In the genomic region with DNA sequence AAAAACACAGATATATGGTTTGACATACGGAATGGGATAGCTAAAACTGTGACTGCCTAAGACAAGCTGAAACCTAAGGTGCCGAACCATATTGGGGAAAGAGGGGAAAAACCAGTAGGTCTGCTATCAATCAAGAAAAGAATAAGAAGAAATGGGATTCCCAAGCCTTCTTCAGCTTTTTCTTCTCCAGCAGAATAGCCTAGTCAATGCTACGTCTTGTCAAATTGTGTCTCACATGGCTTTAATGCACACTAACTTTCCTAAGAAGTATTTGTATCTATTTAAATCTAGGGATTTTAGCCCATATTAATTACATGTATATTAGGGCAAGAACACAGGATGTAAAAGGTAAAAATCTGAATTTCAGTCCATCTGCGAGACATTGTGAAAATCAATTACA, we compare ENCODE assay signal across 8 cellular contexts. TPM values are rescaled to one million over a fixed set of nuclear protein-coding genes. Genes with fewer than 3 reads are reported as not detected.
A peak's percentile ranks its signal among the peaks of the same experiment; 100 is the strongest.
DNase-seq lines count a peak whose midpoint lies in the region; ATAC-seq and TF ChIP-seq lines count a peak whose summit lies in the region.

No MANE protein-coding gene starts in this region.

- TF ChIP-seq CTCF in H9 (conservative IDR thresholded peaks at IDR 0.05) (no peak), WTC11 (IDR thresholded peaks at IDR 0.05) (no peak)

- H3K4ac ChIP-seq in H9 (ENCODE audit: low read depth, low read length) = no peak overlapping the region

- H3K27ac Mint-ChIP-seq in H9 (peak overlapping the region in 1 of 3 experiments; percentile 99; a peak in 3 of 7 replicates), WTC11 (no peak overlapping the region)

- H3K9me3 ChIP-seq in H9 (ENCODE audit: control insufficient read depth, low read depth, low read length) = no peaks in the 10 kb centered on the region

- H3K36me3 Mint-ChIP-seq in H9 (ENCODE audit: insufficient read depth in 1 of 3, low read depth in 3 of 3) (peaks cover 7 to 17% (median 7%) of the 10 kb centered on the region in 3 experiments; a peak in 5 of 7 replicates), WTC11 (peaks cover 19% of the 10 kb centered on the region)

- H2BK15ac ChIP-seq in H9 (ENCODE audit: low read depth, low read length) = no peak overlapping the region

- no peaks in the 10 kb centered on the region for H3K27me3 ChIP-seq in H9 (ENCODE audit: insufficient read depth, low read length)

- peak overlapping the region; percentile 32 for H3K9ac ChIP-seq in H9 (ENCODE audit: extremely low read depth, insufficient read length, low read length)

- no peak for ATAC-seq in WTC11
- no peak for ATAC-seq in HG03354 (IDR thresholded peaks at IDR 0.05; ENCODE audit: poor library complexity, severe bottlenecking, unreplicated experiment)
- ATAC-seq in HG03280 (IDR thresholded peaks at IDR 0.05; ENCODE audit: unreplicated experiment) = no peak

- H3K4me3 Mint-ChIP-seq in H9 (peak overlapping the region; percentile 88 to 95), WTC11 (peak overlapping the region; percentile 96)

- no peak overlapping the region for H4K91ac ChIP-seq in H9 (ENCODE audit: insufficient read length, low read depth, low read length)

- peaks cover 4% of the 10 kb centered on the region for H3K23me2 ChIP-seq in H9 (ENCODE audit: insufficient read length, low read depth, low read length, poor library complexity, severe bottlenecking)

- H3K56ac ChIP-seq in H9 (ENCODE audit: insufficient read length, low read depth, low read length) = no peak overlapping the region

- H3K14ac ChIP-seq in H9 (ENCODE audit: insufficient read depth, low read length) = no peak overlapping the region

- peak overlapping the region; percentile 87 for H3K4me2 ChIP-seq in H9 (ENCODE audit: insufficient read depth, insufficient read length, low read length)

- CTCF ChIA-PET in WTC11 (lab: Charles Lee) = interaction anchor here (0.9 to 1.2 kb wide), 2 partner anchors 15 to 77 kb away, joined by 3 to 6 read pairs; no protein-coding TSS in a partner anchor

- H3K4me1 Mint-ChIP-seq in H9 (peaks cover 22 to 24% of the 10 kb centered on the region in 2 experiments), WTC11 (peaks cover 21% of the 10 kb centered on the region)

- H4K20me1 ChIP-seq in H9 (ENCODE audit: control insufficient read depth, insufficient read depth, insufficient read length) = no peaks in the 10 kb centered on the region

- no peak overlapping the region for H2BK12ac ChIP-seq in H9 (ENCODE audit: insufficient read length, low read depth, low read length)

- WGBS in H9 (ENCODE audit: extremely low coverage, insufficient read length, low lambda C conversion rate) = no CpG with 5 or more reads among the region's 4 CpGs

- no peaks in the 10 kb centered on the region for H3K79me1 ChIP-seq in H9 (ENCODE audit: insufficient read depth, low read depth, low read length, poor library complexity, severe bottlenecking)

- H2BK120ac ChIP-seq in H9 (ENCODE audit: low read depth, low read length, poor library complexity, severe bottlenecking) = no peak overlapping the region

- DNase-seq in H9 (no peak), WTC11 (ENCODE audit: low spot score) (no peak), GM03348 (ENCODE audit: low spot score) (no peak), middle frontal gyrus (ENCODE audit: extremely low spot score, low spot score) (no peak)

- no peak overlapping the region for H2BK20ac ChIP-seq in H9 (ENCODE audit: low read depth, low read length, poor library complexity, severe bottlenecking)

- H3K4me3 ChIP-seq in iPS-11a (ENCODE audit: low read depth, low read length) (peak overlapping the region; percentile 86), skin epidermis (peak overlapping the region in 6 of 7 experiments; percentile 71 to 91 (median 77))

- peaks cover 4% of the 10 kb centered on the region; the same call in 1 of the 2 replicates for H3K79me2 ChIP-seq in H9 (ENCODE audit: insufficient read depth, low read length)

- H2AFZ ChIP-seq in H9 (ENCODE audit: low read length) = no peak overlapping the region

- no peaks in the 10 kb centered on the region for H3K27me3 Mint-ChIP-seq in H9 (ENCODE audit: low read depth)
- H3K27me3 Mint-ChIP-seq in WTC11 (ENCODE audit: low read depth) = no peaks in the 10 kb centered on the region

- no peak overlapping the region for H2BK5ac ChIP-seq in H9 (ENCODE audit: insufficient read length, low read length)

- no peak overlapping the region for H3T11ph ChIP-seq in H9 (ENCODE audit: low read length)

- H3K4me1 ChIP-seq in H9 (ENCODE audit: insufficient read depth, low read length) = no peaks in the 10 kb centered on the region

- H3K27ac ChIP-seq in H9 (ENCODE audit: insufficient read length, low read depth, low read length) (no peak overlapping the region), skin epidermis (peak overlapping the region in 19 of 21 experiments; percentile 84 to 98 (median 94))

- H3K9me3 Mint-ChIP-seq in H9 (peaks cover 2 to 6% of the 10 kb centered on the region in 2 experiments; a peak in 2 of 5 replicates), WTC11 (peaks cover 14% of the 10 kb centered on the region)

- no peak overlapping the region for H3K18ac ChIP-seq in H9 (ENCODE audit: insufficient read length, low read depth, low read length)

- H3K23ac ChIP-seq in H9 (ENCODE audit: insufficient read length, low read depth, low read length) = no peak overlapping the region

- H4K8ac ChIP-seq in H9 (replicated peaks; ENCODE audit: insufficient read length, low read depth, low read length) = no peak overlapping the region

- H4K5ac ChIP-seq in H9 (ENCODE audit: insufficient read length, low read depth, low read length) = no peak overlapping the region

- H2AK5ac ChIP-seq in H9 (ENCODE audit: insufficient read length, low read length) = no peak overlapping the region

- POLR2A ChIA-PET in WTC11 (lab: Charles Lee) = interaction anchor here (0.7 kb wide), 1 partner anchor 16 kb away, joined by 4 read pairs; no protein-coding TSS in a partner anchor

TF ChIP-seq in WTC11, 78 proteins besides CTCF, POLR2A, EP300 and RAD21 (continues in another document):
- TF ChIP-seq, protein P1, sequence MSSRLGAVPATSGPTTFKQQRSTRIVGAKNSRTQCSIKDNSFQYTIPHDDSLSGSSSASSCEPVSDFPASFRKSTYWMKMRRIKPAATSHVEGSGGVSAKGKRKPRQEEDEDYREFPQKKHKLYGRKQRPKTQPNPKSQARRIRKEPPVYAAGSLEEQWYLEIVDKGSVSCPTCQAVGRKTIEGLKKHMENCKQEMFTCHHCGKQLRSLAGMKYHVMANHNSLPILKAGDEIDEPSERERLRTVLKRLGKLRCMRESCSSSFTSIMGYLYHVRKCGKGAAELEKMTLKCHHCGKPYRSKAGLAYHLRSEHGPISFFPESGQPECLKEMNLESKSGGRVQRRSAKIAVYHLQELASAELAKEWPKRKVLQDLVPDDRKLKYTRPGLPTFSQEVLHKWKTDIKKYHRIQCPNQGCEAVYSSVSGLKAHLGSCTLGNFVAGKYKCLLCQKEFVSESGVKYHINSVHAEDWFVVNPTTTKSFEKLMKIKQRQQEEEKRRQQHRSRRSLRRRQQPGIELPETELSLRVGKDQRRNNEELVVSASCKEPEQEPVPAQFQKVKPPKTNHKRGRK (CRISPR knock-in tag; IDR thresholded peaks at IDR 0.05; ENCODE audit: borderline replicate concordance) = no peak
- TF ChIP-seq TEAD1 (CRISPR knock-in tag; IDR thresholded peaks at IDR 0.05) (no peak), ZNF121 (CRISPR knock-in tag; IDR thresholded peaks at IDR 0.05) (no peak), TCF7 (CRISPR knock-in tag; IDR thresholded peaks at IDR 0.05; ENCODE audit: low read depth) (no peak)
- TF ChIP-seq, protein P2, sequence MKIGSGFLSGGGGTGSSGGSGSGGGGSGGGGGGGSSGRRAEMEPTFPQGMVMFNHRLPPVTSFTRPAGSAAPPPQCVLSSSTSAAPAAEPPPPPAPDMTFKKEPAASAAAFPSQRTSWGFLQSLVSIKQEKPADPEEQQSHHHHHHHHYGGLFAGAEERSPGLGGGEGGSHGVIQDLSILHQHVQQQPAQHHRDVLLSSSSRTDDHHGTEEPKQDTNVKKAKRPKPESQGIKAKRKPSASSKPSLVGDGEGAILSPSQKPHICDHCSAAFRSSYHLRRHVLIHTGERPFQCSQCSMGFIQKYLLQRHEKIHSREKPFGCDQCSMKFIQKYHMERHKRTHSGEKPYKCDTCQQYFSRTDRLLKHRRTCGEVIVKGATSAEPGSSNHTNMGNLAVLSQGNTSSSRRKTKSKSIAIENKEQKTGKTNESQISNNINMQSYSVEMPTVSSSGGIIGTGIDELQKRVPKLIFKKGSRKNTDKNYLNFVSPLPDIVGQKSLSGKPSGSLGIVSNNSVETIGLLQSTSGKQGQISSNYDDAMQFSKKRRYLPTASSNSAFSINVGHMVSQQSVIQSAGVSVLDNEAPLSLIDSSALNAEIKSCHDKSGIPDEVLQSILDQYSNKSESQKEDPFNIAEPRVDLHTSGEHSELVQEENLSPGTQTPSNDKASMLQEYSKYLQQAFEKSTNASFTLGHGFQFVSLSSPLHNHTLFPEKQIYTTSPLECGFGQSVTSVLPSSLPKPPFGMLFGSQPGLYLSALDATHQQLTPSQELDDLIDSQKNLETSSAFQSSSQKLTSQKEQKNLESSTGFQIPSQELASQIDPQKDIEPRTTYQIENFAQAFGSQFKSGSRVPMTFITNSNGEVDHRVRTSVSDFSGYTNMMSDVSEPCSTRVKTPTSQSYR (CRISPR knock-in tag; IDR thresholded peaks at IDR 0.05) = no peak

RNA-seq across cellular contexts. Expression of a gene that starts 0.8 kb away (rescaled TPM):
- total RNA-seq in H9 (2021) = 34.6 and 39.5 TPM in 2 replicates
- total RNA-seq in WTC11 (2021) = 30.4 to 35.8 TPM (median 34.8 TPM) in 3 replicates

RNA-seq across cellular contexts. Expression of a gene that starts 47.6 kb away (rescaled TPM):
- not detected in 2 replicates for total RNA-seq in H9 (2021)
- not detected in 3 replicates for total RNA-seq in WTC11 (2021)
